In genomic region chr7:73904219-73905136, GRCh38 we compare ENCODE assay signal across 13 cellular contexts. TPM values are rescaled to one million over a fixed set of nuclear protein-coding genes. Genes with fewer than 3 reads are reported as not detected.
DNase-seq lines count a peak whose midpoint lies in the region; ATAC-seq and TF ChIP-seq lines count a peak whose summit lies in the region.
"Had no signal": no experiment of that assay in that cellular context is flagged by ENCODE, and none has a peak within 500 bp of the region (broad histone marks: within the 10 kb centered on the region; RNA-seq: fewer than 3 reads in every experiment).

No MANE protein-coding gene starts in this region.

- no peaks in the 10 kb centered on the region for H3K36me3 ChIP-seq in mammary epithelial cell (ENCODE audit: insufficient read depth, low read length)
- no peaks in the 10 kb centered on the region for H3K36me3 ChIP-seq in ascending aorta
- no peaks in the 10 kb centered on the region for H3K36me3 ChIP-seq in lower lobe of right lung
- no peaks in the 10 kb centered on the region for H3K36me3 ChIP-seq in upper lobe of right lung
- H3K36me3 ChIP-seq: neutrophil had no signal

- H3K4me2 ChIP-seq in mammary epithelial cell (ENCODE audit: insufficient read depth, low read depth, low read length): no peak overlapping the region
- H3K4me2 ChIP-seq: PC-9 had no signal

- no TSS peak for BruUV-seq in MCF 10A (replicated peaks; lab: Mats Ljungman, UMichigan)
- no TSS peak for BruUV-seq in mammary epithelial cell (replicated peaks; lab: Mats Ljungman, UMichigan)

- DNase-seq in MCF 10A (ENCODE audit: unreplicated experiment) (peak; percentile 60), mammary epithelial cell (no peak), ascending aorta (ENCODE audit: low spot score in 2 of 2) (peak; percentile 72 to 93), lower lobe of right lung (peak; percentile 37), upper lobe of right lung (peak; percentile 60), COLO829 (ENCODE audit: low spot score) (no peak)
- DNase-seq: activated CD8-positive, alpha-beta T cell treated with anti-CD3 and anti-CD28 coated beads, Interleukin-2, amount 10 ng/mL, durations not matched to agents 7 days and 5 days; PC-9 had no signal

- H3K79me2 ChIP-seq in mammary epithelial cell (ENCODE audit: insufficient read depth, low read length): no peaks in the 10 kb centered on the region

- no peaks in the 10 kb centered on the region for H4K20me1 ChIP-seq in mammary epithelial cell (ENCODE audit: insufficient read depth, low read length)

- WGBS in mammary epithelial cell (ENCODE audit: low coverage, missing lambda C conversion rate): 66% methylated on average over 8 of the region's 24 CpGs

- no peak overlapping the region for H3K27ac Mint-ChIP-seq in MCF 10A (ENCODE audit: low read depth, unreplicated experiment)
- H3K27ac Mint-ChIP-seq in activated T-helper 17 cell treated with anti-CD3 and anti-CD28 coated beads, Interleukin-2, amount 50 U/mL, for 72 hours: no peak overlapping the region
- H3K27ac Mint-ChIP-seq: activated CD8-positive, alpha-beta T cell treated with anti-CD3 and anti-CD28 coated beads, Interleukin-2, amount 10 ng/mL, durations not matched to agents 7 days and 5 days; activated naive CD4-positive, alpha-beta T cell treated with anti-CD3 and anti-CD28 coated beads, Interleukin-2, amount 50 U/mL, for 72 hours; T-helper 2 cell treated with Interferon-gamma antibody and Interleukin-4, amounts not matched to agents 5 μg/mL and 100 μg/mL, for 36 hours had no signal

- CTCF ChIA-PET in MCF 10A (lab: Yijun Ruan, JAX) (no interaction called here), mammary epithelial cell (lab: Charles Lee; ENCODE audit: low non-redundant PET) (no interaction called here)

- H3K9me3 ChIP-seq in mammary epithelial cell (replicated peaks; ENCODE audit: insufficient read depth, low read length): no peaks in the 10 kb centered on the region
- no peaks in the 10 kb centered on the region for H3K9me3 ChIP-seq in ascending aorta
- H3K9me3 ChIP-seq in lower lobe of right lung: no peaks in the 10 kb centered on the region
- no peaks in the 10 kb centered on the region for H3K9me3 ChIP-seq in upper lobe of right lung
- H3K9me3 ChIP-seq: neutrophil had no signal

- H3K9me3 Mint-ChIP-seq in MCF 10A (ENCODE audit: unreplicated experiment): no peaks in the 10 kb centered on the region
- H3K9me3 Mint-ChIP-seq in activated T-helper 17 cell treated with anti-CD3 and anti-CD28 coated beads, Interleukin-2, amount 50 U/mL, for 72 hours: no peaks in the 10 kb centered on the region
- H3K9me3 Mint-ChIP-seq: activated naive CD4-positive, alpha-beta T cell treated with anti-CD3 and anti-CD28 coated beads, Interleukin-2, amount 50 U/mL, for 72 hours; T-helper 2 cell treated with Interferon-gamma antibody and Interleukin-4, amounts not matched to agents 5 μg/mL and 100 μg/mL, for 36 hours had no signal

- peaks cover 9% of the 10 kb centered on the region for H3K27me3 Mint-ChIP-seq in MCF 10A (ENCODE audit: insufficient read depth, unreplicated experiment)
- H3K27me3 Mint-ChIP-seq in activated T-helper 17 cell treated with anti-CD3 and anti-CD28 coated beads, Interleukin-2, amount 50 U/mL, for 72 hours: peaks cover 4% of the 10 kb centered on the region

- no peak overlapping the region for H3K4me3 ChIP-seq in mammary epithelial cell (replicated peaks in 1 of 3; ENCODE audit: insufficient read depth in 1 of 3, low read depth in 2 of 3, low read length in 3 of 3)
- no peak overlapping the region for H3K4me3 ChIP-seq in ascending aorta
- H3K4me3 ChIP-seq in lower lobe of right lung: no peak overlapping the region
- H3K4me3 ChIP-seq in upper lobe of right lung: no peak overlapping the region
- H3K4me3 ChIP-seq: PC-9 had no signal

- H3K9ac ChIP-seq in mammary epithelial cell (ENCODE audit: insufficient read depth, low read length): no peak overlapping the region

- peaks cover 6% of the 10 kb centered on the region for H3K4me1 Mint-ChIP-seq in MCF 10A (ENCODE audit: insufficient read depth, unreplicated experiment)
- H3K4me1 Mint-ChIP-seq in activated T-helper 17 cell treated with anti-CD3 and anti-CD28 coated beads, Interleukin-2, amount 50 U/mL, for 72 hours: no peaks in the 10 kb centered on the region

- TF ChIP-seq CTCF in MCF 10A (IDR thresholded peaks at IDR 0.05; ENCODE audit: unreplicated experiment) (no peak), mammary epithelial cell (conservative IDR thresholded peaks at IDR 0.05 in 1 of 2, IDR thresholded peaks at IDR 0.05 in 1 of 2; ENCODE audit: extremely low read depth in 1 of 2, insufficient read depth in 1 of 2, low read depth in 1 of 2, low read length in 2 of 2) (no peak), ascending aorta (IDR thresholded peaks at IDR 0.05) (no peak), lower lobe of right lung (IDR thresholded peaks at IDR 0.05) (no peak), upper lobe of right lung (IDR thresholded peaks at IDR 0.05) (no peak)

- dilution Hi-C loops in mammary epithelial cell (cut with HindIII; ENCODE audit: low sequenced_read_pairs): no loop called here

- no peak overlapping the region for H3K4me3 Mint-ChIP-seq in MCF 10A (ENCODE audit: unreplicated experiment)
- H3K4me3 Mint-ChIP-seq in activated T-helper 17 cell treated with anti-CD3 and anti-CD28 coated beads, Interleukin-2, amount 50 U/mL, for 72 hours: no peak overlapping the region
- H3K4me3 Mint-ChIP-seq: activated CD8-positive, alpha-beta T cell treated with anti-CD3 and anti-CD28 coated beads, Interleukin-2, amount 10 ng/mL, durations not matched to agents 7 days and 5 days; T-helper 2 cell treated with Interferon-gamma antibody and Interleukin-4, amounts not matched to agents 5 μg/mL and 100 μg/mL, for 36 hours had no signal

- peaks cover 2% of the 10 kb centered on the region for H3K27me3 ChIP-seq in mammary epithelial cell (ENCODE audit: insufficient read depth, low read length)
- H3K27me3 ChIP-seq in ascending aorta: no peaks in the 10 kb centered on the region
- no peaks in the 10 kb centered on the region for H3K27me3 ChIP-seq in lower lobe of right lung (ENCODE audit: low read depth)
- H3K27me3 ChIP-seq in upper lobe of right lung: no peaks in the 10 kb centered on the region
- H3K27me3 ChIP-seq: neutrophil had no signal

- in situ Hi-C loops in mammary epithelial cell (cut with MboI; ENCODE audit: low sequenced_read_pairs in 2 of 2): no loop called here

- intact Hi-C loops in MCF 10A (cut with micrococcal nuclease): no loop called here
- intact Hi-C loops in mammary epithelial cell (cut with micrococcal nuclease): no loop called here
- intact Hi-C loops in ascending aorta (cut with DNase I): no loop called here
- intact Hi-C loops in lower lobe of right lung (cut with DNase I): no loop called here
- intact Hi-C loops in upper lobe of right lung (cut with DNase I): no loop called here

- ATAC-seq in lower lobe of right lung: no peak
- ATAC-seq in upper lobe of right lung: no peak
- no peak for ATAC-seq in activated T-helper 17 cell treated with anti-CD3 and anti-CD28 coated beads, Interleukin-2, amount 50 U/mL, for 72 hours (replicated peaks)
- no peak for ATAC-seq in GM19467 (IDR thresholded peaks at IDR 0.05; ENCODE audit: unreplicated experiment)
- ATAC-seq: activated CD8-positive, alpha-beta T cell treated with anti-CD3 and anti-CD28 coated beads, Interleukin-2, amount 10 ng/mL, durations not matched to agents 7 days and 5 days; activated naive CD4-positive, alpha-beta T cell treated with anti-CD3 and anti-CD28 coated beads, Interleukin-2, amount 50 U/mL, for 72 hours had no signal

- H3K36me3 Mint-ChIP-seq in MCF 10A (ENCODE audit: insufficient read depth, unreplicated experiment): peaks cover 6% of the 10 kb centered on the region
- H3K36me3 Mint-ChIP-seq in activated T-helper 17 cell treated with anti-CD3 and anti-CD28 coated beads, Interleukin-2, amount 50 U/mL, for 72 hours (ENCODE audit: low read depth): no peaks in the 10 kb centered on the region
- H3K36me3 Mint-ChIP-seq: activated naive CD4-positive, alpha-beta T cell treated with anti-CD3 and anti-CD28 coated beads, Interleukin-2, amount 50 U/mL, for 72 hours had no signal

- POLR2A ChIA-PET in MCF 10A (lab: Yijun Ruan, JAX): no interaction called here

- no peak overlapping the region for H2AFZ ChIP-seq in mammary epithelial cell (ENCODE audit: low read depth, low read length)
- H2AFZ ChIP-seq: PC-9 had no signal

- no peak overlapping the region for H3K27ac ChIP-seq in mammary epithelial cell (ENCODE audit: insufficient read depth, low read depth, low read length)
- peak overlapping the region; percentile 97 for H3K27ac ChIP-seq in ascending aorta
- no peak overlapping the region for H3K27ac ChIP-seq in lower lobe of right lung
- H3K27ac ChIP-seq in upper lobe of right lung: no peak overlapping the region
- H3K27ac ChIP-seq: neutrophil, PC-9 had no signal

- H3K4me1 ChIP-seq in mammary epithelial cell (ENCODE audit: insufficient read depth, low read length) (no peaks in the 10 kb centered on the region), ascending aorta (peaks cover 16 to 32% of the 10 kb centered on the region in 2 donors), lower lobe of right lung (peaks cover 15% of the 10 kb centered on the region), upper lobe of right lung (peaks cover 6% of the 10 kb centered on the region)

RNA-seq across cellular contexts. Expression of gene TMEM270, which starts 43.5 kb away (rescaled TPM):
- total RNA-seq in MCF 10A (2022) (not detected in 2 replicates), mammary epithelial cell (not detected), ascending aorta (not detected), lower lobe of right lung (not detected), upper lobe of right lung (not detected)
- polyA plus RNA-seq in mammary epithelial cell: not detected
- polyA minus RNA-seq in mammary epithelial cell: not detected
- not detected for total RNA-seq in activated T-helper 17 cell treated with anti-CD3 and anti-CD28 coated beads, Interleukin-2, amount 50 U/mL, for 72 hours
- total RNA-seq: activated CD8-positive, alpha-beta T cell treated with anti-CD3 and anti-CD28 coated beads, Interleukin-2, amount 10 ng/mL, durations not matched to agents 7 days and 5 days; activated naive CD4-positive, alpha-beta T cell treated with anti-CD3 and anti-CD28 coated beads, Interleukin-2, amount 50 U/mL, for 72 hours had no signal

Comparison
In these comparisons a context has a peak if more than half of its experiments do, and no peak if none do; other contexts are left out.
1. DNase-seq: peak in MCF 10A (single experiment), ascending aorta (2 of 2), lower lobe of right lung (single experiment) and upper lobe of right lung (single experiment); none in mammary epithelial cell (single experiment) and COLO829 (single experiment).
2. H3K27ac ChIP-seq: peak in ascending aorta (2 of 2); none in mammary epithelial cell (single experiment), lower lobe of right lung (single experiment) and upper lobe of right lung (single experiment).